Comparison of ENCODE assay signal across 1 cellular context in the genomic region with DNA sequence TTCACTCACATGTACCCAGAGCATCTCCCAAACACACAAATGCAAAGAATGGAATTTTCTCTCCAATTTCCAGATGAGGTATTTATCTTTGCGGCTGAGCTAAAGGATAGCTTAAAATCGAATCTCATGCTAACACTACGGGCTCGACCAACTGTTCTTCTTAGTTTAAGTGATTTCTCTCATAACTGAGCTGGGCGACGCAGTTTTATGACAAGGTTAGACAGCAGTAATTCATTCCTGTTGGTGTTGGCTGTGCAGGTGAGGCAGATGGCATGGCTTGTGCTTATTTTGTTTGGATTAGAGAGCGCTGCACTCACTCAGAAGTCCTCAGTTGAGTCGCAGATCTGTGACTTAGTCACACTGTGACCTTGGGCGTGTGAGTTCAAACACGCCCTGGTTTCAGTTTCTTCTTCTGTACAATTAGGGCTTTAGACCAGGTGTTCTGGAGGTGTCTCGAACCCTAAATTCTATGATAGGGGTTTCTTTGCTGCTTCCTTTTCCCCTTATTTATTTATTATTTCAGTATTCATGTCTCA.
TF ChIP-seq lines count a peak whose summit lies in the region.

No MANE protein-coding gene starts in this region.

TF ChIP-seq in HCT116, 20 proteins besides CTCF, POLR2A, EP300 and RAD21:
- TF ChIP-seq TCF7L2 (IDR thresholded peaks at IDR 0.05; ENCODE audit: borderline replicate concordance, extremely low read depth, insufficient read depth, insufficient read length) (no peak), POLR2AphosphoS5 (IDR thresholded peaks at IDR 0.05; ENCODE audit: low read depth, low read length) (no peak), EZH2phosphoT487 (IDR thresholded peaks at IDR 0.05; ENCODE audit: borderline replicate concordance) (no peak), ELF1 (IDR thresholded peaks at IDR 0.05; ENCODE audit: borderline replicate concordance, low read depth) (no peak), SIN3A (IDR thresholded peaks at IDR 0.05; ENCODE audit: low read depth) (no peak), ZNF274 (IDR thresholded peaks at IDR 0.05; ENCODE audit: low read depth, low read length) (no peak), CEBPB (IDR thresholded peaks at IDR 0.05; ENCODE audit: low read depth) (no peak)
- TF ChIP-seq, protein P1, sequence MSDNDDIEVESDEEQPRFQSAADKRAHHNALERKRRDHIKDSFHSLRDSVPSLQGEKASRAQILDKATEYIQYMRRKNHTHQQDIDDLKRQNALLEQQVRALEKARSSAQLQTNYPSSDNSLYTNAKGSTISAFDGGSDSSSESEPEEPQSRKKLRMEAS (IDR thresholded peaks at IDR 0.05), result no peak
- TF ChIP-seq, protein P2, sequence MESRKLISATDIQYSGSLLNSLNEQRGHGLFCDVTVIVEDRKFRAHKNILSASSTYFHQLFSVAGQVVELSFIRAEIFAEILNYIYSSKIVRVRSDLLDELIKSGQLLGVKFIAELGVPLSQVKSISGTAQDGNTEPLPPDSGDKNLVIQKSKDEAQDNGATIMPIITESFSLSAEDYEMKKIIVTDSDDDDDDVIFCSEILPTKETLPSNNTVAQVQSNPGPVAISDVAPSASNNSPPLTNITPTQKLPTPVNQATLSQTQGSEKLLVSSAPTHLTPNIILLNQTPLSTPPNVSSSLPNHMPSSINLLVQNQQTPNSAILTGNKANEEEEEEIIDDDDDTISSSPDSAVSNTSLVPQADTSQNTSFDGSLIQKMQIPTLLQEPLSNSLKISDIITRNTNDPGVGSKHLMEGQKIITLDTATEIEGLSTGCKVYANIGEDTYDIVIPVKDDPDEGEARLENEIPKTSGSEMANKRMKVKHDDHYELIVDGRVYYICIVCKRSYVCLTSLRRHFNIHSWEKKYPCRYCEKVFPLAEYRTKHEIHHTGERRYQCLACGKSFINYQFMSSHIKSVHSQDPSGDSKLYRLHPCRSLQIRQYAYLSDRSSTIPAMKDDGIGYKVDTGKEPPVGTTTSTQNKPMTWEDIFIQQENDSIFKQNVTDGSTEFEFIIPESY (IDR thresholded peaks at IDR 0.05; ENCODE audit: extremely low read depth, insufficient replicate concordance, low read length), result no peak
